In genomic region chr13:98480915-98481510, GRCh38 we compare ENCODE assay signal across 1 cellular context.
TF ChIP-seq lines count a peak whose summit lies in the region.

No MANE protein-coding gene starts in this region.

TF ChIP-seq in K562, 482 proteins besides CTCF, POLR2A, EP300 and RAD21 (continued from another document and continues in another):
- no peak for TF ChIP-seq ZNF639 (CRISPR knock-in tag; conservative IDR thresholded peaks at IDR 0.05 in 1 of 2, IDR thresholded peaks at IDR 0.05 in 1 of 2)
- TF ChIP-seq POLR2H (tag; IDR thresholded peaks at IDR 0.05; ENCODE audit: low read depth): no peak
- TF ChIP-seq IFI16 (CRISPR knock-in tag; IDR thresholded peaks at IDR 0.05): no peak
- no peak for TF ChIP-seq HLTF (IDR thresholded peaks at IDR 0.05)
- 0 out of 2 replicates have a peak, but pooled peaks have one; percentile 8 for TF ChIP-seq MBD2 (IDR thresholded peaks at IDR 0.05; ENCODE audit: borderline replicate concordance, low read depth)
- TF ChIP-seq THRA (IDR thresholded peaks at IDR 0.05): no peak
- no peak for TF ChIP-seq PTRF (tag; IDR thresholded peaks at IDR 0.05)
- TF ChIP-seq ATF6 (CRISPR knock-in tag; IDR thresholded peaks at IDR 0.05): no peak
- peak; percentile 60; the same call in 1 of the 2 replicates for TF ChIP-seq ZNF584 (CRISPR knock-in tag; IDR thresholded peaks at IDR 0.05; ENCODE audit: low read depth)
- no peak for TF ChIP-seq THAP7 (CRISPR knock-in tag; IDR thresholded peaks at IDR 0.05)
- TF ChIP-seq CBX2 (IDR thresholded peaks at IDR 0.05; ENCODE audit: insufficient read depth, low read length, poor library complexity, severe bottlenecking): no peak
- TF ChIP-seq MCM3 (IDR thresholded peaks at IDR 0.05): no peak
- peak; percentile 48; the same call in 1 of the 2 replicates for TF ChIP-seq SOX6 (IDR thresholded peaks at IDR 0.05)
- peak; percentile 82 for TF ChIP-seq GATA2 (CRISPR knock-in tag; IDR thresholded peaks at IDR 0.05)
- no peak for TF ChIP-seq ATF1 (CRISPR knock-in tag; IDR thresholded peaks at IDR 0.05)
- peak; percentile 53 for TF ChIP-seq ATF1 (tag; IDR thresholded peaks at IDR 0.05)
- TF ChIP-seq NCOA6 (IDR thresholded peaks at IDR 0.05): no peak
- no peak for TF ChIP-seq RBM22 (IDR thresholded peaks at IDR 0.05; ENCODE audit: low read depth, low read length, poor library complexity, severe bottlenecking)
- no peak for TF ChIP-seq POLR2B (IDR thresholded peaks at IDR 0.05; ENCODE audit: low read depth, partially characterized antibody)
- no peak for TF ChIP-seq ZNF780A (CRISPR knock-in tag; IDR thresholded peaks at IDR 0.05)
- no peak for TF ChIP-seq AFF4 (CRISPR knock-in tag; IDR thresholded peaks at IDR 0.05)
- no peak for TF ChIP-seq LCOR (CRISPR knock-in tag; IDR thresholded peaks at IDR 0.05)
- TF ChIP-seq ZNF134 (CRISPR knock-in tag; conservative IDR thresholded peaks at IDR 0.05): no peak
- TF ChIP-seq ZNF41 (CRISPR knock-in tag; conservative IDR thresholded peaks at IDR 0.05): no peak
- TF ChIP-seq RAD51 (IDR thresholded peaks at IDR 0.05; ENCODE audit: borderline replicate concordance, low read depth): no peak
- peak; percentile 65 for TF ChIP-seq TCF3 (CRISPR knock-in tag; IDR thresholded peaks at IDR 0.05)
- TF ChIP-seq ZNF347 (CRISPR knock-in tag; IDR thresholded peaks at IDR 0.05; ENCODE audit: low read depth): no peak
- TF ChIP-seq STAT6 (CRISPR knock-in tag; IDR thresholded peaks at IDR 0.05): no peak
- 0 out of 2 replicates have a peak, but pooled peaks have one; percentile 65 for TF ChIP-seq ZSCAN29 (IDR thresholded peaks at IDR 0.05)
- no peak for TF ChIP-seq ZBTB8A (IDR thresholded peaks at IDR 0.05; ENCODE audit: partially characterized antibody)
- no peak for TF ChIP-seq HDAC3 (IDR thresholded peaks at IDR 0.05; ENCODE audit: borderline replicate concordance, partially characterized antibody)
- TF ChIP-seq CREB1 (IDR thresholded peaks at IDR 0.05): peak; percentile 31; the same call in 1 of the 2 replicates
- peak; percentile 37; the same call in 1 of the 2 replicates for TF ChIP-seq CREB1 (CRISPR knock-in tag; IDR thresholded peaks at IDR 0.05)
- TF ChIP-seq HDAC8 (tag; IDR thresholded peaks at IDR 0.05): no peak
- TF ChIP-seq LEF1 (IDR thresholded peaks at IDR 0.05): no peak
- TF ChIP-seq GTF2E2 (tag; IDR thresholded peaks at IDR 0.05): no peak
- TF ChIP-seq ZNF311 (CRISPR knock-in tag; IDR thresholded peaks at IDR 0.05): no peak
- TF ChIP-seq ZKSCAN8 (CRISPR knock-in tag; IDR thresholded peaks at IDR 0.05): no peak
- peak; percentile 66; the same call in 1 of the 2 replicates for TF ChIP-seq MYNN (IDR thresholded peaks at IDR 0.05)
- no peak for TF ChIP-seq MYNN (CRISPR knock-in tag; IDR thresholded peaks at IDR 0.05)
- no peak for TF ChIP-seq RBM39 (optimal IDR thresholded peaks at IDR 0.05; ENCODE audit: low read depth, low read length)
- peak; percentile 67 for TF ChIP-seq CBFA2T2 (conservative IDR thresholded peaks at IDR 0.05)
- TF ChIP-seq VEZF1 (CRISPR knock-in tag; IDR thresholded peaks at IDR 0.05): peak; percentile 29; the same call in 1 of the 2 replicates
- TF ChIP-seq NFIC (IDR thresholded peaks at IDR 0.05): peak; percentile 40
- TF ChIP-seq TGIF2 (CRISPR knock-in tag; IDR thresholded peaks at IDR 0.05): no peak
- no peak for TF ChIP-seq RB1 (IDR thresholded peaks at IDR 0.05; ENCODE audit: low read depth)
- TF ChIP-seq L3MBTL2 (IDR thresholded peaks at IDR 0.05): peak; percentile 62
- TF ChIP-seq KDM5B (IDR thresholded peaks at IDR 0.05; ENCODE audit: insufficient replicate concordance, low read depth, low read length): no peak
- no peak for TF ChIP-seq HNRNPUL1 (IDR thresholded peaks at IDR 0.05; ENCODE audit: low read length)
- no peak for TF ChIP-seq PYGO2 (tag; IDR thresholded peaks at IDR 0.05)
- 0 out of 2 replicates have a peak, but pooled peaks have one; percentile 67 for TF ChIP-seq HDAC2 (IDR thresholded peaks at IDR 0.05)
- no peak for TF ChIP-seq ZNF699 (CRISPR knock-in tag; IDR thresholded peaks at IDR 0.05; ENCODE audit: insufficient replicate concordance)
- TF ChIP-seq RFX1 (IDR thresholded peaks at IDR 0.05): no peak
- TF ChIP-seq GABPB2 (CRISPR knock-in tag; conservative IDR thresholded peaks at IDR 0.05): no peak
- no peak for TF ChIP-seq SPI1 (IDR thresholded peaks at IDR 0.05; ENCODE audit: borderline replicate concordance, low read depth, low read length)
- TF ChIP-seq ZNF511 (CRISPR knock-in tag; IDR thresholded peaks at IDR 0.05): no peak
- TF ChIP-seq AFF1 (IDR thresholded peaks at IDR 0.05; ENCODE audit: low read depth in 1 of 2, partially characterized antibody in 2 of 2): no peak
